In genomic region chr12:57735198-57735855, GRCh38 we compare ENCODE assay signal across 1 cellular context.
TF ChIP-seq lines count a peak whose summit lies in the region.

No MANE protein-coding gene starts in this region.

TF ChIP-seq in H1, 55 proteins besides CTCF, POLR2A, EP300 and RAD21:
- no peak for TF ChIP-seq JUN (IDR thresholded peaks at IDR 0.05; ENCODE audit: low read depth, low read length)
- TF ChIP-seq SIN3A (conservative IDR thresholded peaks at IDR 0.05 in 1 of 2, IDR thresholded peaks at IDR 0.05 in 1 of 2; ENCODE audit: low read depth in 1 of 2, low read length in 2 of 2): 0 out of 4 replicates have a peak, but pooled peaks of 1 of the 2 experiments have one; percentile 11
- no peak for TF ChIP-seq RXRA (IDR thresholded peaks at IDR 0.05; ENCODE audit: insufficient read depth, low read depth, low read length)
- TF ChIP-seq TBP (IDR thresholded peaks at IDR 0.05; ENCODE audit: low read depth, low read length): no peak
